8 cellular contexts compared by ENCODE assay signal in the genomic region with DNA sequence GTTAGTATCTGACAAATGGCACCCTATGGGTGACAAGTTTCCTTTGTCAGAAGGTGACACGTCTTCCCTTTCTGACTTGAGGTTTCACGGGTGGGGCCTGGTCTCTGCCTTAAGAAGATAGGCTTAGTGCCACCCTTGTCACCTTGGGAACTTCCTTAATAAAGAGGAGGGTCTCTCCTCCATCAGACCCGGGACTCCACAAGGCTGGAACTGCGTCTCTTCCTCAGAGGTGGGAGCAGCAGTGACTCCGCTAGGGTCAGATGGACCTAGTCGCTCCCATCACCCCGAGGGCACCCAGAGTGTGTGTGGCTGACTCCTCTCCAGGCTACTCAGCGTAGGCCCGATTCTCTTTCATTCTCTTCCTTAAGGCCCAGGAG. TPM values are rescaled to one million over a fixed set of nuclear protein-coding genes. Genes with fewer than 3 reads are reported as not detected.
DNase-seq lines count a peak whose midpoint lies in the region; ATAC-seq and TF ChIP-seq lines count a peak whose summit lies in the region.

No MANE protein-coding gene starts in this region.

- no peaks in the 10 kb centered on the region for H3K36me3 ChIP-seq in stomach

- DNase-seq in CD14-positive monocyte (ENCODE audit: low spot score) (no peak), immature natural killer cell (peak; percentile 62 to 70 (median 67)), stomach (no peak), SHP77 treated with DMSO at 0.1 percent for 48 hours (lab: John Stamatoyannopoulos, UW) (no peak), RKO (ENCODE audit: low spot score) (no peak)
- peak; percentile 15 for DNase-seq in activated naive CD4-positive, alpha-beta T cell treated with anti-CD3 and anti-CD28 coated beads, Interleukin-2, amount 50 U/mL, for 16 hours

- H3K36me3 Mint-ChIP-seq in CD14-positive monocyte (peaks cover 3 to 5% of the 10 kb centered on the region in 2 donors), immature natural killer cell (peaks cover 0 to 5% (median 0%) of the 10 kb centered on the region in 3 donors)

- peaks cover 0 to 3% (median 0%) of the 10 kb centered on the region in 3 donors for H3K27me3 Mint-ChIP-seq in CD14-positive monocyte (ENCODE audit: low read depth in 3 of 3)
- peaks cover 8 to 22% (median 12%) of the 10 kb centered on the region in 3 donors for H3K27me3 Mint-ChIP-seq in immature natural killer cell (ENCODE audit: low read depth in 3 of 3)

- H3K27ac Mint-ChIP-seq in CD14-positive monocyte = peak overlapping the region; percentile 72 to 88 (median 81)
- H3K27ac Mint-ChIP-seq in immature natural killer cell = peak overlapping the region; percentile 97 to 99 (median 98)

- TF ChIP-seq POLR2A in stomach (IDR thresholded peaks at IDR 0.05) = no peak

- intact Hi-C loops in CD14-positive monocyte (cut with micrococcal nuclease) = no loop called here
- intact Hi-C loops in stomach (cut with DNase I; ENCODE audit: low total_unique reads) = no loop called here

- WGBS in stomach, 5 donors = 59 to 62% (median 60%) methylated on average over 9 of the region's 9 CpGs

- peak overlapping the region; percentile 88 to 91 for H3K4me3 Mint-ChIP-seq in CD14-positive monocyte
- H3K4me3 Mint-ChIP-seq in immature natural killer cell = peak overlapping the region; percentile 93 to 97 (median 96)

- ATAC-seq in HG03159 (IDR thresholded peaks at IDR 0.05; ENCODE audit: unreplicated experiment) (peak; percentile 3), HG02763 (IDR thresholded peaks at IDR 0.05; ENCODE audit: unreplicated experiment) (no peak)

- H3K9me3 Mint-ChIP-seq in CD14-positive monocyte (no peaks in the 10 kb centered on the region), immature natural killer cell (no peaks in the 10 kb centered on the region)

- H3K4me3 ChIP-seq in stomach = peak overlapping the region; percentile 73 to 99 (median 96)

- peaks cover 20 to 34% (median 26%) of the 10 kb centered on the region in 4 donors for H3K4me1 ChIP-seq in stomach

- TF ChIP-seq EP300 in stomach (IDR thresholded peaks at IDR 0.05) = no peak

- H3K27me3 ChIP-seq in stomach = no peaks in the 10 kb centered on the region

- H3K4me1 Mint-ChIP-seq in CD14-positive monocyte (peaks cover 31% of the 10 kb centered on the region), immature natural killer cell (peaks cover 44 to 48% of the 10 kb centered on the region in 2 donors)

- no peaks in the 10 kb centered on the region for H3K9me3 ChIP-seq in stomach

- TF ChIP-seq CTCF in CD14-positive monocyte (IDR thresholded peaks at IDR 0.05) = no peak
- TF ChIP-seq CTCF in stomach (IDR thresholded peaks at IDR 0.05) = no peak

- H3K27ac ChIP-seq in stomach = peak overlapping the region in 4 of 5 donors; percentile 86 to 88 (median 86)

RNA-seq across cellular contexts. Expression of a gene that starts 0.8 kb away (rescaled TPM):
- polyA plus RNA-seq in CD14-positive monocyte (1 to 10 TPM; 2.1 to 4.3 TPM), immature natural killer cell (10 to 100 TPM in 1 of 3 donors, 1 to 10 TPM in 2; 3.2 to 16.4 (median 5.6) TPM), stomach (10 to 100 TPM in 2 of 3 donors, 1 to 10 TPM in 1; 7.8 to 21.4 (median 20.0) TPM)
- total RNA-seq in stomach = 10 to 100 TPM; 17.7 to 51.9 (median 35.3) TPM

Comparison
In these comparisons a context has a peak if more than half of its experiments do, and no peak if none do; other contexts are left out.
1. DNase-seq: peak in activated naive CD4-positive, alpha-beta T cell treated with anti-CD3 and anti-CD28 coated beads, Interleukin-2, amount 50 U/mL, for 16 hours (single experiment) and immature natural killer cell (3 of 3); none in CD14-positive monocyte (single experiment), stomach (single experiment), SHP77 treated with DMSO at 0.1 percent for 48 hours (single experiment) and RKO (single experiment).